ENCODE assay signal across 15 cellular contexts in genomic region chr7:31892099-31892787, GRCh38.
A peak's percentile ranks its signal among the peaks of the same experiment; 100 is the strongest.
DNase-seq lines count a peak whose midpoint lies in the region; ATAC-seq and TF ChIP-seq lines count a peak whose summit lies in the region.
"Had no signal": no experiment of that assay in that cellular context is flagged by ENCODE, and none has a peak within 500 bp of the region (broad histone marks: within the 10 kb centered on the region; RNA-seq: fewer than 3 reads in every experiment).

No MANE protein-coding gene starts in this region.

- no peak overlapping the region for H3K27ac Mint-ChIP-seq in activated CD4-positive, alpha-beta T cell treated with anti-CD3 and anti-CD28 coated beads, Interleukin-2, amount 10 ng/mL, durations not matched to agents 24 days and 14 days
- H3K27ac Mint-ChIP-seq: activated CD8-positive, alpha-beta memory T cell treated with anti-CD3 and anti-CD28 coated beads, Interleukin-2, amount 10 ng/mL, durations not matched to agents 7 days and 5 days; stimulated activated naive CD8-positive, alpha-beta T cell treated with anti-CD3 and anti-CD28 coated beads, Interleukin-15, Interleukin-2, amounts not matched to agents 100 ng/mL and 50 ng/mL, for 24 hours had no signal

- H3K27me3 Mint-ChIP-seq in activated CD4-positive, alpha-beta T cell treated with anti-CD3 and anti-CD28 coated beads, Interleukin-2, amount 10 ng/mL, durations not matched to agents 24 days and 14 days = no peaks in the 10 kb centered on the region
- H3K27me3 Mint-ChIP-seq: activated CD8-positive, alpha-beta memory T cell treated with anti-CD3 and anti-CD28 coated beads, Interleukin-2, amount 10 ng/mL, durations not matched to agents 7 days and 5 days; stimulated activated naive CD8-positive, alpha-beta T cell treated with anti-CD3 and anti-CD28 coated beads, Interleukin-15, Interleukin-2, amounts not matched to agents 100 ng/mL and 50 ng/mL, for 24 hours had no signal

- peak; percentile 45 for DNase-seq in GM20000 (ENCODE audit: low spot score)
- DNase-seq in kidney tubule cell (ENCODE audit: low spot score) = no peak
- DNase-seq in putamen (ENCODE audit: low spot score) = no peak
- DNase-seq in activated CD4-positive, alpha-beta T cell treated with anti-CD3 and anti-CD28 coated beads, Interleukin-2, amount 10 ng/mL, durations not matched to agents 24 days and 14 days = no peak
- no peak for DNase-seq in AG08395 (ENCODE audit: low spot score)
- DNase-seq: activated CD8-positive, alpha-beta memory T cell treated with anti-CD3 and anti-CD28 coated beads, Interleukin-2, amount 10 ng/mL, durations not matched to agents 7 days and 5 days; amniotic stem cell; mammary epithelial cell; NCI-H1436 treated with DMSO at 0.1 percent for 48 hours; ovary; T-helper 2 cell had no signal

- TF ChIP-seq CTCF in GM20000 (IDR thresholded peaks at IDR 0.05; ENCODE audit: extremely low read depth, missing control alignments) = no peak

- intact Hi-C loops in activated CD4-positive, alpha-beta T cell treated with anti-CD3 and anti-CD28 coated beads, Interleukin-2, amount 10 ng/mL, durations not matched to agents 24 days and 14 days (cut with micrococcal nuclease) = no loop called here

- peak; percentile 77 for ATAC-seq in GM18519 (IDR thresholded peaks at IDR 0.05; ENCODE audit: low FRiP score, unreplicated experiment)
- ATAC-seq in HG02938 (IDR thresholded peaks at IDR 0.05; ENCODE audit: unreplicated experiment) = peak; percentile 90
- peak; percentile 76 for ATAC-seq in HG03558 (IDR thresholded peaks at IDR 0.05; ENCODE audit: extremely low read depth, unreplicated experiment)
- ATAC-seq: activated CD8-positive, alpha-beta memory T cell treated with anti-CD3 and anti-CD28 coated beads, Interleukin-2, amount 10 ng/mL, durations not matched to agents 7 days and 5 days had no signal

- H3K4me1 Mint-ChIP-seq in activated CD4-positive, alpha-beta T cell treated with anti-CD3 and anti-CD28 coated beads, Interleukin-2, amount 10 ng/mL, durations not matched to agents 24 days and 14 days = no peaks in the 10 kb centered on the region
- H3K4me1 Mint-ChIP-seq: activated CD8-positive, alpha-beta memory T cell treated with anti-CD3 and anti-CD28 coated beads, Interleukin-2, amount 10 ng/mL, durations not matched to agents 7 days and 5 days had no signal

- no peak overlapping the region for H3K4me3 Mint-ChIP-seq in activated CD4-positive, alpha-beta T cell treated with anti-CD3 and anti-CD28 coated beads, Interleukin-2, amount 10 ng/mL, durations not matched to agents 24 days and 14 days
- H3K4me3 Mint-ChIP-seq: activated CD8-positive, alpha-beta memory T cell treated with anti-CD3 and anti-CD28 coated beads, Interleukin-2, amount 10 ng/mL, durations not matched to agents 7 days and 5 days; stimulated activated naive CD8-positive, alpha-beta T cell treated with anti-CD3 and anti-CD28 coated beads, Interleukin-15, Interleukin-2, amounts not matched to agents 100 ng/mL and 50 ng/mL, for 24 hours had no signal

- H3K36me3 Mint-ChIP-seq in activated CD4-positive, alpha-beta T cell treated with anti-CD3 and anti-CD28 coated beads, Interleukin-2, amount 10 ng/mL, durations not matched to agents 24 days and 14 days (ENCODE audit: low read depth) = no peaks in the 10 kb centered on the region
- H3K36me3 Mint-ChIP-seq: activated CD8-positive, alpha-beta memory T cell treated with anti-CD3 and anti-CD28 coated beads, Interleukin-2, amount 10 ng/mL, durations not matched to agents 7 days and 5 days had no signal

- H3K9me3 Mint-ChIP-seq in activated CD4-positive, alpha-beta T cell treated with anti-CD3 and anti-CD28 coated beads, Interleukin-2, amount 10 ng/mL, durations not matched to agents 24 days and 14 days = no peaks in the 10 kb centered on the region
